In genomic region chr11:65435981-65436411, GRCh38 we compare ENCODE assay signal across 11 cellular contexts. TPM values are rescaled to one million over a fixed set of nuclear protein-coding genes. Genes with fewer than 3 reads are reported as not detected.
A peak's percentile ranks its signal among the peaks of the same experiment; 100 is the strongest.
DNase-seq lines count a peak whose midpoint lies in the region; ATAC-seq, FAIRE-seq and TF ChIP-seq lines count a peak whose summit lies in the region.
"Had no signal": no experiment of that assay in that cellular context is flagged by ENCODE, and none has a peak within 500 bp of the region (broad histone marks: within the 10 kb centered on the region; RNA-seq: fewer than 3 reads in every experiment).

No MANE protein-coding gene starts in this region.

- peaks cover 73% of the 10 kb centered on the region for H3K4me1 ChIP-seq in body of pancreas
- peaks cover 0 to 51% (median 18%) of the 10 kb centered on the region in 4 donors for H3K4me1 ChIP-seq in liver (ENCODE audit: control insufficient read depth in 4 of 4, insufficient read depth in 4 of 4, low read length in 3 of 4)
- peaks cover 20% of the 10 kb centered on the region for H3K4me1 ChIP-seq in testis

- no peaks in the 10 kb centered on the region for H3K9me3 ChIP-seq in body of pancreas
- H3K9me3 ChIP-seq in liver (ENCODE audit: control insufficient read depth in 4 of 4, low read length in 3 of 4), result no peaks in the 10 kb centered on the region
- H3K9me3 ChIP-seq in testis, result no peaks in the 10 kb centered on the region

- peaks cover 68% of the 10 kb centered on the region for H3K36me3 Mint-ChIP-seq in T-helper 1 cell treated with Interleukin-12 subunit alpha and Interleukin-12 subunit beta and Interleukin-4 antibody, amounts not matched to agents 30 μg/mL and 1 μg/mL, for 36 hours (ENCODE audit: low read depth)

- peak overlapping the region; percentile 49 for H3K27ac Mint-ChIP-seq in T-helper 1 cell treated with Interleukin-12 subunit alpha and Interleukin-12 subunit beta and Interleukin-4 antibody, amounts not matched to agents 30 μg/mL and 1 μg/mL, for 36 hours
- H3K27ac Mint-ChIP-seq: dendritic cell treated with granulocyte-macrophage colony-stimulating factor and Interleukin-4, amounts not matched to agents 40 ng/mL and 50 ng/mL, for 4 days had no signal

- H3K4me3 ChIP-seq in body of pancreas (no peak overlapping the region), liver (ENCODE audit: low read depth in 1 of 3, low read length in 3 of 3) (no peak overlapping the region), testis (no peak overlapping the region)

- DNase-seq in T-helper 1 cell (no peak), body of pancreas (peak in 3 of 4 donors; percentile 23 to 59 (median 57)), testis (peak; percentile 26), NCI-H82 treated with DMSO at 0.1 percent for 48 hours (lab: John Stamatoyannopoulos, UW; ENCODE audit: unreplicated experiment) (no peak), GM12891 (ENCODE audit: insufficient read length, low spot score) (no peak)
- DNase-seq: 8988T had no signal

- FAIRE-seq in GM12891 (lab: Jason Lieb, UNC), result no peak

- H3K36me3 ChIP-seq in body of pancreas (replicated peaks in 1 of 2; ENCODE audit: insufficient read depth in 1 of 2, low read depth in 2 of 2) (peaks cover 5 to 24% of the 10 kb centered on the region in 2 donors), liver (ENCODE audit: control insufficient read depth in 4 of 4, insufficient read depth in 3 of 4, low read depth in 1 of 4, low read length in 3 of 4) (peaks cover 2 to 30% (median 12%) of the 10 kb centered on the region in 4 donors), testis (ENCODE audit: low read depth, missing control alignments) (no peaks in the 10 kb centered on the region)

- H3K9ac ChIP-seq in liver (ENCODE audit: low read depth in 1 of 2, low read length in 2 of 2), result peak overlapping the region in 1 of 2 donors; percentile 24

- WGBS in body of pancreas, 2 donors, result 85 to 96% methylated on average over 4 to 8 of the region's 8 CpGs
- 46% methylated on average over 8 of the region's 8 CpGs for WGBS in liver
- WGBS in testis, 2 donors, result 83 to 86% methylated on average over 8 of the region's 8 CpGs

- no peak for TF ChIP-seq RAD21 in liver (IDR thresholded peaks at IDR 0.05)

- no peaks in the 10 kb centered on the region for H3K27me3 ChIP-seq in body of pancreas
- no peaks in the 10 kb centered on the region for H3K27me3 ChIP-seq in liver (ENCODE audit: control insufficient read depth in 4 of 4, insufficient read depth in 4 of 4, low read length in 3 of 4)
- H3K27me3 ChIP-seq in testis, result no peaks in the 10 kb centered on the region

- peaks cover 75% of the 10 kb centered on the region for H3K4me1 Mint-ChIP-seq in T-helper 1 cell treated with Interleukin-12 subunit alpha and Interleukin-12 subunit beta and Interleukin-4 antibody, amounts not matched to agents 30 μg/mL and 1 μg/mL, for 36 hours (ENCODE audit: low read depth)

- intact Hi-C loops in body of pancreas (cut with DNase I) (no loop called here), testis (cut with DNase I; ENCODE audit: low total_unique reads) (no loop called here)

- H3K27ac ChIP-seq in body of pancreas (peak overlapping the region in 3 of 4 donors; percentile 11 to 48 (median 22)), liver (ENCODE audit: low read depth in 1 of 2, low read length in 2 of 2) (peak overlapping the region; percentile 52 to 72), testis (no peak overlapping the region)

- no peaks in the 10 kb centered on the region for H3K9me3 Mint-ChIP-seq in T-helper 1 cell treated with Interleukin-12 subunit alpha and Interleukin-12 subunit beta and Interleukin-4 antibody, amounts not matched to agents 30 μg/mL and 1 μg/mL, for 36 hours
- H3K9me3 Mint-ChIP-seq: dendritic cell treated with granulocyte-macrophage colony-stimulating factor and Interleukin-4, amounts not matched to agents 40 ng/mL and 50 ng/mL, for 4 days; naive thymus-derived CD4-positive, alpha-beta T cell had no signal

- peak; percentile 5 for ATAC-seq in body of pancreas
- ATAC-seq in HG03139 (IDR thresholded peaks at IDR 0.05; ENCODE audit: unreplicated experiment), result no peak
- ATAC-seq: naive thymus-derived CD4-positive, alpha-beta T cell had no signal

- peak overlapping the region; percentile 40 for H3K4me3 Mint-ChIP-seq in T-helper 1 cell treated with Interleukin-12 subunit alpha and Interleukin-12 subunit beta and Interleukin-4 antibody, amounts not matched to agents 30 μg/mL and 1 μg/mL, for 36 hours
- H3K4me3 Mint-ChIP-seq: dendritic cell treated with granulocyte-macrophage colony-stimulating factor and Interleukin-4, amounts not matched to agents 40 ng/mL and 50 ng/mL, for 4 days had no signal

- TF ChIP-seq CTCF in body of pancreas (IDR thresholded peaks at IDR 0.05) (no peak), liver (IDR thresholded peaks at IDR 0.05; ENCODE audit: low read depth, low read length, missing input control) (no peak), testis (IDR thresholded peaks at IDR 0.05) (no peak)

- no peaks in the 10 kb centered on the region for H3K27me3 Mint-ChIP-seq in T-helper 1 cell treated with Interleukin-12 subunit alpha and Interleukin-12 subunit beta and Interleukin-4 antibody, amounts not matched to agents 30 μg/mL and 1 μg/mL, for 36 hours (ENCODE audit: low read depth)
- H3K27me3 Mint-ChIP-seq: dendritic cell treated with granulocyte-macrophage colony-stimulating factor and Interleukin-4, amounts not matched to agents 40 ng/mL and 50 ng/mL, for 4 days; naive thymus-derived CD4-positive, alpha-beta T cell had no signal

- TF ChIP-seq POLR2A in body of pancreas (IDR thresholded peaks at IDR 0.05), result no peak
- TF ChIP-seq POLR2A in testis (IDR thresholded peaks at IDR 0.05), result no peak
- no peak for TF ChIP-seq POLR2A in GM12891 (IDR thresholded peaks at IDR 0.05; ENCODE audit: low read depth, low read length)

TF ChIP-seq in liver, 16 proteins besides CTCF, POLR2A, EP300 and RAD21 (continues in another document):
- peak; percentile 22 for TF ChIP-seq ZBTB33 (IDR thresholded peaks at IDR 0.05)
- TF ChIP-seq NR2F2 (IDR thresholded peaks at IDR 0.05), result no peak
- peak; percentile 41 for TF ChIP-seq MAX (IDR thresholded peaks at IDR 0.05)
- TF ChIP-seq FOXA1 (IDR thresholded peaks at IDR 0.05), result peak; percentile 10
- TF ChIP-seq GABPA (IDR thresholded peaks at IDR 0.05 in 1 of 2, conservative IDR thresholded peaks at IDR 0.05 in 1 of 2), result no peak
- TF ChIP-seq RXRA (IDR thresholded peaks at IDR 0.05), result no peak

TF ChIP-seq in GM12891, 5 proteins besides CTCF, POLR2A, EP300 and RAD21:
- TF ChIP-seq POU2F2 (IDR thresholded peaks at IDR 0.05; ENCODE audit: low read depth, low read length) (no peak), PAX5 (IDR thresholded peaks at IDR 0.05; ENCODE audit: insufficient read depth, low read length, severe bottlenecking) (no peak), TAF1 (IDR thresholded peaks at IDR 0.05; ENCODE audit: low read depth, low read length) (no peak), POLR2AphosphoS5 (IDR thresholded peaks at IDR 0.05; ENCODE audit: low read depth, low read length) (no peak), SPI1 (IDR thresholded peaks at IDR 0.05; ENCODE audit: low read depth, low read length) (no peak)

RNA-seq across cellular contexts. Expression of gene NEAT1, which starts 13.4 kb away (rescaled TPM):
- total RNA-seq in body of pancreas, result 100 to 1,000 TPM; 376 to 539 TPM
- 1,000 to 10,000 TPM in 1 of 2 donors, 10 to 100 TPM in 1; 29.6 to 1,968 TPM for total RNA-seq in liver
- polyA plus RNA-seq in liver, result 100 to 1,000 TPM in 1 of 2 donors, 10 to 100 TPM in 1; 50.2 to 111 TPM
- 100 to 1,000 TPM; 230 to 243 TPM for total RNA-seq in testis
- 189 TPM for polyA plus RNA-seq in testis (ENCODE audit: insufficient read depth, low read depth, low replicate concordance)
- 373 TPM for polyA plus RNA-seq in GM12891 (2012; ENCODE audit: low read depth, missing spikeins)

RNA-seq across cellular contexts. Expression of gene FRMD8, which starts 49.6 kb away (rescaled TPM):
- total RNA-seq in body of pancreas, result 10 to 100 TPM; 20.0 to 46.8 TPM
- total RNA-seq in liver, result 10 to 100 TPM; 20.7 to 22.8 TPM
- polyA plus RNA-seq in liver, result 1 to 10 TPM; 2.8 to 9.4 TPM
- 100 to 1,000 TPM in 1 of 2 donors, 10 to 100 TPM in 1; 92.5 to 118 TPM for total RNA-seq in testis
- 31.4 TPM for polyA plus RNA-seq in testis (ENCODE audit: insufficient read depth, low read depth, low replicate concordance)
- polyA plus RNA-seq in GM12891 (2012; ENCODE audit: low read depth, missing spikeins), result 14.3 TPM

RNA-seq across cellular contexts. Expression of gene SLC25A45, which starts 53.5 kb away (rescaled TPM):
- total RNA-seq in body of pancreas (10 to 100 TPM; 52.4 to 67.2 TPM), liver (1 to 10 TPM; 5.1 to 6.8 TPM), testis (10 to 100 TPM; 10.1 to 10.6 TPM)
- polyA plus RNA-seq in liver (1 to 10 TPM; 4.5 to 5.6 TPM), testis (ENCODE audit: insufficient read depth, low read depth, low replicate concordance) (8.0 TPM)
- 15.8 TPM for polyA plus RNA-seq in GM12891 (2012; ENCODE audit: low read depth, missing spikeins)

Comparison
In these comparisons a context has a peak if more than half of its experiments do, and no peak if none do; other contexts are left out.
1. DNase-seq: peak in body of pancreas (3 of 4) and testis (single experiment); none in T-helper 1 cell (0 of 5), NCI-H82 treated with DMSO at 0.1 percent for 48 hours (single experiment) and GM12891 (single experiment).
2. H3K27ac ChIP-seq: peak in body of pancreas (3 of 4) and liver (2 of 2); none in testis (0 of 2).
3. RNA of gene SLC25A45, which starts 53.5 kb away (total RNA-seq): 52.4 to 67.2 TPM in body of pancreas; 10.1 to 10.6 TPM in testis and 5.1 to 6.8 TPM in liver; every median in the first group is over 4 times any median in the second.